In genomic region chr7:48938539-48938938, GRCh38 we compare ENCODE assay signal across 19 cellular contexts. TPM values are rescaled to one million over a fixed set of nuclear protein-coding genes. Genes with fewer than 3 reads are reported as not detected.
A peak's percentile ranks its signal among the peaks of the same experiment; 100 is the strongest.
DNase-seq lines count a peak whose midpoint lies in the region; ATAC-seq and TF ChIP-seq lines count a peak whose summit lies in the region.
"Had no signal": no experiment of that assay in that cellular context is flagged by ENCODE, and none has a peak within 500 bp of the region (broad histone marks: within the 10 kb centered on the region; RNA-seq: fewer than 3 reads in every experiment).

No MANE protein-coding gene starts in this region.

- ATAC-seq in lung (ENCODE audit: insufficient read depth, low FRiP score) = peak; percentile 52

- H3K79me2 ChIP-seq in neural progenitor cell (ENCODE audit: low read depth) = no peaks in the 10 kb centered on the region

- no peaks in the 10 kb centered on the region for H3K9me3 ChIP-seq in lung (ENCODE audit: control insufficient read depth in 2 of 2, insufficient read depth in 1 of 2, low read length in 1 of 2)
- no peaks in the 10 kb centered on the region for H3K9me3 ChIP-seq in neural progenitor cell (ENCODE audit: low read depth)
- H3K9me3 ChIP-seq: esophagus squamous epithelium had no signal

- no peaks in the 10 kb centered on the region for H3K36me3 Mint-ChIP-seq in neural progenitor cell
- H3K36me3 Mint-ChIP-seq: activated naive CD8-positive, alpha-beta T cell treated with anti-CD3 and anti-CD28 coated beads, Interleukin-2, amount 10 ng/mL, durations not matched to agents 7 days and 5 days had no signal

- no peak overlapping the region for H2AFZ ChIP-seq in neural progenitor cell (replicated peaks)

- H3K27ac ChIP-seq in lung (ENCODE audit: low read depth in 1 of 2, low read length in 1 of 2) (no peak overlapping the region), neural progenitor cell (no peak overlapping the region)
- H3K27ac ChIP-seq: esophagus squamous epithelium had no signal

- no peak overlapping the region for H3K4me2 ChIP-seq in neural progenitor cell

- H3K27me3 ChIP-seq in lung (ENCODE audit: control insufficient read depth, insufficient read depth) (no peaks in the 10 kb centered on the region), neural progenitor cell (no peaks in the 10 kb centered on the region)
- H3K27me3 ChIP-seq: esophagus squamous epithelium had no signal

- no peak overlapping the region for H3K4me3 Mint-ChIP-seq in neural progenitor cell
- H3K4me3 Mint-ChIP-seq: activated naive CD8-positive, alpha-beta T cell treated with anti-CD3 and anti-CD28 coated beads, Interleukin-2, amount 10 ng/mL, durations not matched to agents 7 days and 5 days; dendritic cell treated with granulocyte-macrophage colony-stimulating factor and Interleukin-4, amounts not matched to agents 40 ng/mL and 50 ng/mL, for 4 days had no signal

- H3K27ac Mint-ChIP-seq in neural progenitor cell = no peak overlapping the region
- H3K27ac Mint-ChIP-seq: activated naive CD8-positive, alpha-beta T cell treated with anti-CD3 and anti-CD28 coated beads, Interleukin-2, amount 10 ng/mL, durations not matched to agents 7 days and 5 days; dendritic cell treated with granulocyte-macrophage colony-stimulating factor and Interleukin-4, amounts not matched to agents 40 ng/mL and 50 ng/mL, for 4 days had no signal

- no peaks in the 10 kb centered on the region for H3K9me3 Mint-ChIP-seq in neural progenitor cell
- H3K9me3 Mint-ChIP-seq: activated naive CD8-positive, alpha-beta T cell treated with anti-CD3 and anti-CD28 coated beads, Interleukin-2, amount 10 ng/mL, durations not matched to agents 7 days and 5 days had no signal

- no peak overlapping the region for H3K9ac ChIP-seq in neural progenitor cell

- peaks cover 8% of the 10 kb centered on the region for H3K4me1 Mint-ChIP-seq in neural progenitor cell
- H3K4me1 Mint-ChIP-seq: activated naive CD8-positive, alpha-beta T cell treated with anti-CD3 and anti-CD28 coated beads, Interleukin-2, amount 10 ng/mL, durations not matched to agents 7 days and 5 days had no signal

- H3F3A ChIP-seq in neural progenitor cell (ENCODE audit: low read depth) = no peaks in the 10 kb centered on the region

- no peaks in the 10 kb centered on the region for H3K27me3 Mint-ChIP-seq in neural progenitor cell (ENCODE audit: insufficient read depth, low read depth)
- H3K27me3 Mint-ChIP-seq: activated naive CD8-positive, alpha-beta T cell treated with anti-CD3 and anti-CD28 coated beads, Interleukin-2, amount 10 ng/mL, durations not matched to agents 7 days and 5 days had no signal

- TF ChIP-seq CTCF in AG10803 (conservative IDR thresholded peaks at IDR 0.05; ENCODE audit: low read length) (no peak), choroid plexus epithelial cell (conservative IDR thresholded peaks at IDR 0.05; ENCODE audit: low read depth, low read length) (no peak), lung (IDR thresholded peaks at IDR 0.05; ENCODE audit: control extremely low read depth, extremely low read depth) (no peak), neural progenitor cell (IDR thresholded peaks at IDR 0.05) (no peak)

- DNase-seq in AG10803 (ENCODE audit: low read depth) = peak; percentile 74
- DNase-seq in M059J (ENCODE audit: low read depth) = peak; percentile 63
- DNase-seq in choroid plexus epithelial cell (ENCODE audit: low read depth) = peak; percentile 67
- no peak for DNase-seq in lung (ENCODE audit: low spot score)
- no peak for DNase-seq in stimulated activated CD4-positive, alpha-beta T cell treated with anti-CD3 and anti-CD28 coated beads, Interleukin-4, amount 100 ng/mL, for 24 hours
- no peak for DNase-seq in NCI-H748 (lab: John Stamatoyannopoulos, UW; ENCODE audit: unreplicated experiment)
- DNase-seq in anterior cingulate cortex (lab: John Stamatoyannopoulos, UW) = no peak
- no peak for DNase-seq in neural progenitor cell (ENCODE audit: low spot score)
- DNase-seq: activated naive CD8-positive, alpha-beta T cell treated with anti-CD3 and anti-CD28 coated beads, Interleukin-2, amount 10 ng/mL, durations not matched to agents 7 days and 5 days; AML-193; esophagus squamous epithelium; H7; KBM-7; mesenchymal stem cell; NCI-H1694 treated with DMSO at 0.1 percent for 48 hours; NCI-H69; nucleus accumbens; T-helper 1 cell had no signal

- WGBS in lung, 2 donors = 84 to 92% methylated on average over 3 of the region's 3 CpGs

- H3K4me3 ChIP-seq in AG10803 (ENCODE audit: low read length) (no peak overlapping the region), choroid plexus epithelial cell (ENCODE audit: low read depth, low read length) (no peak overlapping the region), lung (no peak overlapping the region), neural progenitor cell (no peak overlapping the region)
- H3K4me3 ChIP-seq: esophagus squamous epithelium had no signal

- H3K4me1 ChIP-seq in lung (ENCODE audit: control insufficient read depth in 2 of 2, insufficient read depth in 2 of 2, low read length in 2 of 2) (no peaks in the 10 kb centered on the region), neural progenitor cell (no peaks in the 10 kb centered on the region)
- H3K4me1 ChIP-seq: esophagus squamous epithelium had no signal

- no peaks in the 10 kb centered on the region for H4K20me1 ChIP-seq in neural progenitor cell (ENCODE audit: low read depth)

- H3K36me3 ChIP-seq in lung (ENCODE audit: control insufficient read depth in 2 of 2, insufficient read depth in 2 of 2, low read length in 2 of 2) = no peaks in the 10 kb centered on the region
- H3K36me3 ChIP-seq in neural progenitor cell = no peaks in the 10 kb centered on the region
- H3K36me3 ChIP-seq: esophagus squamous epithelium had no signal

RNA-seq across cellular contexts. Expression of gene CDC14C, which starts 14.2 kb away (rescaled TPM):
- 0.07 and 0.10 TPM in 2 replicates for total RNA-seq in M059J (2014; rRNA removed; shearing (Covaris generic))
- total RNA-seq in lung (not detected), neural progenitor cell (ENCODE audit: low replicate concordance) (0.15 and 0.54 TPM in 2 replicates)
- not detected for polyA plus RNA-seq in lung
- total RNA-seq: activated naive CD8-positive, alpha-beta T cell treated with anti-CD3 and anti-CD28 coated beads, Interleukin-2, amount 10 ng/mL, durations not matched to agents 7 days and 5 days; esophagus squamous epithelium; H7 had no signal

Comparison
In these comparisons a context has a peak if more than half of its experiments do, and no peak if none do; other contexts are left out.
1. DNase-seq: peak in AG10803 (single experiment), M059J (single experiment) and choroid plexus epithelial cell (single experiment); none in lung (single experiment), stimulated activated CD4-positive, alpha-beta T cell treated with anti-CD3 and anti-CD28 coated beads, Interleukin-4, amount 100 ng/mL, for 24 hours (single experiment), NCI-H748 (single experiment), anterior cingulate cortex (0 of 58) and neural progenitor cell (single experiment).